In the genomic region with DNA sequence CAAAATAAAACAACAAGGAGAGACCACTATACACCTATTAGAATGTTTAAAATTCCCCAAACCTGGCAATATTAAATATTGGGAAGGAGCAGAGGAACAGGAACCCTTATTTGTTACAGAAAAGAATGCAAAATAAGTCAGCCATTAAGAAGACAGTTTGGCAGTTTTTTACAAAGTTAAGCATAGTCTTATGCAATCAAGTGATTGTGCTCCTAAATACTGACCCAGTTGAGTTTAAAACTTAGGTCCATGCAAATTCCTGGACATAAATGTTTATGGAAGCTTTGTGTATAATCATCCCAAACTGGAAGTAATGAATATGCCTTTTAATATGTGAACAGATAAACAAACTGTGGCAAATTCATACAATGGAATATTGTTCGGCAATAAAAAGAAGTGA, we compare ENCODE assay signal across 23 cellular contexts.
"Had no signal": no experiment of that assay in that cellular context is flagged by ENCODE, and none has a peak within 500 bp of the region (broad histone marks: within the 10 kb centered on the region; RNA-seq: fewer than 3 reads in every experiment).

No MANE protein-coding gene starts in this region.

- DNase-seq: activated CD4-positive, alpha-beta T cell treated with anti-CD3 and anti-CD28 coated beads, Interleukin-2, amount 50 U/mL, for 1 hour; activated CD4-positive, CD25-positive, alpha-beta regulatory T cell treated with anti-CD3 and anti-CD28 coated beads, Interleukin-2, amount 50 U/mL, for 72 hours; activated CD8-positive, alpha-beta memory T cell treated with anti-CD3 and anti-CD28 coated beads, Interleukin-2, amount 50 U/mL, for 4 hours; activated naive CD4-positive, alpha-beta T cell treated with anti-CD3 and anti-CD28 coated beads, Interleukin-2, amount 10 ng/mL, durations not matched to agents 7 days and 5 days; activated naive CD8-positive, alpha-beta T cell treated with anti-CD3 and anti-CD28 coated beads, Interleukin-2, amount 50 U/mL, for 24 hours; activated T-cell treated with anti-CD3 and anti-CD28 coated beads, Interleukin-2, amount 50 U/mL, for 4 hours; effector CD8-positive, alpha-beta T cell; heart left ventricle; mucosa of descending colon; naive B cell; right cardiac atrium; small intestine; stimulated activated CD4-positive, alpha-beta T cell treated with anti-CD3 and anti-CD28 coated beads, Interleukin-15, amount 100 ng/mL, for 24 hours; stimulated activated CD4-positive, alpha-beta T cell treated with anti-CD3 and anti-CD28 coated beads, Interleukin-2, amount 100 ng/mL, for 48 hours; T1000; transverse colon; uterus had no signal

- H3K36me3 ChIP-seq: ascending aorta, breast epithelium, esophagus muscularis mucosa, gastroesophageal sphincter, heart left ventricle, prostate gland, suprapubic skin, transverse colon, uterus had no signal

- H3K4me1 ChIP-seq: ascending aorta, breast epithelium, esophagus muscularis mucosa, gastroesophageal sphincter, heart left ventricle, prostate gland, suprapubic skin, transverse colon, uterus had no signal

- H3K27ac ChIP-seq: ascending aorta, breast epithelium, esophagus muscularis mucosa, gastroesophageal sphincter, heart left ventricle, prostate gland, suprapubic skin, transverse colon, uterus had no signal

- H3K9me3 ChIP-seq: ascending aorta, breast epithelium, esophagus muscularis mucosa, gastroesophageal sphincter, heart left ventricle, mucosa of descending colon, prostate gland, suprapubic skin, transverse colon, uterus had no signal

- H3K27me3 ChIP-seq: ascending aorta, breast epithelium, esophagus muscularis mucosa, gastroesophageal sphincter, heart left ventricle, suprapubic skin, transverse colon, uterus had no signal

- H3K4me3 ChIP-seq: ascending aorta, breast epithelium, esophagus muscularis mucosa, gastroesophageal sphincter, heart left ventricle, mucosa of descending colon, prostate gland, suprapubic skin, transverse colon, uterus had no signal
